Comparison of ENCODE assay signal across 9 cellular contexts in the genomic region with DNA sequence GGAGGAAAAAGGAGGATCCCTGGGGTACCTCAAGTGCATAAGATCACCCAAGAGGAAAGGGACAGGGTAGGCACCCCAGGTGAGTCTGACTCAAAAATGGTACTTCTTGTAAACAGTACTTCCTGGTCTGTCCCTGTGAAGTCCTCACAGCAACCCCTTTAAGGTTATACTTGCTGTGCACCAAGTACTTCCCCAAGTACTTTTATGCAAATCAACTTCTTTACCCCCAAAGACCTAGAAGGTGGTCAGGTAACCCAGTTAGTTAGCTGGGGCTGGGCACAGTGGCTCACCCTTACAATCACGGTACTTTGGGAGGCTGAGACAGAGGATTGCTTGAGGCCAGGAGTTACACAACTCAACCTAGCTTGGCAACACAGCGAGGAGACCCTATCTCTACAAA.
DNase-seq lines count a peak whose midpoint lies in the region; ATAC-seq and TF ChIP-seq lines count a peak whose summit lies in the region.
"Had no signal": no experiment of that assay in that cellular context is flagged by ENCODE, and none has a peak within 500 bp of the region (broad histone marks: within the 10 kb centered on the region; RNA-seq: fewer than 3 reads in every experiment).

No MANE protein-coding gene starts in this region.

- peaks cover 23% of the 10 kb centered on the region for H3K79me2 ChIP-seq in parathyroid adenoma

- intact Hi-C loops in dendritic cell treated with granulocyte-macrophage colony-stimulating factor and Interleukin-4, amounts not matched to agents 40 ng/mL and 50 ng/mL, for 4 days (cut with micrococcal nuclease), result no loop called here

- H3K9me3 ChIP-seq in NT2/D1 (ENCODE audit: insufficient read depth, low read length) (no peaks in the 10 kb centered on the region), parathyroid adenoma (ENCODE audit: control insufficient read depth, low read length) (no peaks in the 10 kb centered on the region)
- H3K9me3 ChIP-seq: neutrophil had no signal

- H3K27me3 ChIP-seq in GM06990 (replicated peaks; ENCODE audit: control insufficient read depth, insufficient read depth, low read length) (no peaks in the 10 kb centered on the region), NT2/D1 (ENCODE audit: insufficient read depth, insufficient read length) (no peaks in the 10 kb centered on the region), parathyroid adenoma (ENCODE audit: control insufficient read depth, insufficient read depth, low read length) (no peaks in the 10 kb centered on the region)
- H3K27me3 ChIP-seq: neutrophil had no signal

- no peak overlapping the region for H3K27ac ChIP-seq in parathyroid adenoma
- H3K27ac ChIP-seq: neutrophil had no signal

- peaks cover 77% of the 10 kb centered on the region for H3K36me3 Mint-ChIP-seq in dendritic cell treated with granulocyte-macrophage colony-stimulating factor and Interleukin-4, amounts not matched to agents 40 ng/mL and 50 ng/mL, for 4 days (ENCODE audit: low read depth)

- no peaks in the 10 kb centered on the region for H3K27me3 Mint-ChIP-seq in dendritic cell treated with granulocyte-macrophage colony-stimulating factor and Interleukin-4, amounts not matched to agents 40 ng/mL and 50 ng/mL, for 4 days

- peaks cover 11% of the 10 kb centered on the region for H3K4me1 ChIP-seq in NT2/D1 (ENCODE audit: insufficient read depth, insufficient read length)
- peaks cover 12% of the 10 kb centered on the region for H3K4me1 ChIP-seq in parathyroid adenoma

- H3K9me3 Mint-ChIP-seq in dendritic cell treated with granulocyte-macrophage colony-stimulating factor and Interleukin-4, amounts not matched to agents 40 ng/mL and 50 ng/mL, for 4 days, result no peaks in the 10 kb centered on the region

- H3K36me3 ChIP-seq in GM06990 (ENCODE audit: control insufficient read depth, insufficient read depth, low read length), result peaks cover 34% of the 10 kb centered on the region
- H3K36me3 ChIP-seq in NT2/D1 (ENCODE audit: insufficient read depth, insufficient read length, low read length), result peaks cover 62% of the 10 kb centered on the region
- H3K36me3 ChIP-seq in parathyroid adenoma (ENCODE audit: control insufficient read depth, insufficient read depth, low read length), result no peaks in the 10 kb centered on the region

- no peak for ATAC-seq in HG03442 (IDR thresholded peaks at IDR 0.05; ENCODE audit: unreplicated experiment)
- ATAC-seq in HG02588 (IDR thresholded peaks at IDR 0.05; ENCODE audit: unreplicated experiment), result no peak
- ATAC-seq in HG02870 (IDR thresholded peaks at IDR 0.05; ENCODE audit: unreplicated experiment), result no peak

- H3K27ac Mint-ChIP-seq in dendritic cell treated with granulocyte-macrophage colony-stimulating factor and Interleukin-4, amounts not matched to agents 40 ng/mL and 50 ng/mL, for 4 days, result peak overlapping the region; percentile 95

- TF ChIP-seq CTCF in GM06990 (IDR thresholded peaks at IDR 0.05; ENCODE audit: insufficient read depth, low read length, poor library complexity, severe bottlenecking) (no peak), parathyroid adenoma (IDR thresholded peaks at IDR 0.05) (no peak)

- H3K9ac ChIP-seq in NT2/D1 (ENCODE audit: insufficient read length, low read depth) (peak overlapping the region; percentile 53), parathyroid adenoma (no peak overlapping the region)

- DNase-seq in GM06990 (ENCODE audit: extremely low read depth, insufficient read length), result no peak
- no peak for DNase-seq in NT2/D1 (ENCODE audit: low read depth, low spot score)
- no peak for DNase-seq in NCI-H748 treated with DMSO at 0.1 percent for 48 hours (lab: John Stamatoyannopoulos, UW)

- H3K4me2 ChIP-seq in parathyroid adenoma (ENCODE audit: low read length), result peak overlapping the region; percentile 11

- H3K4me1 Mint-ChIP-seq in dendritic cell treated with granulocyte-macrophage colony-stimulating factor and Interleukin-4, amounts not matched to agents 40 ng/mL and 50 ng/mL, for 4 days (ENCODE audit: low read depth), result peaks cover 66% of the 10 kb centered on the region

- no peak overlapping the region for H2AFZ ChIP-seq in parathyroid adenoma

- H3K4me3 ChIP-seq in GM06990 (replicated peaks; ENCODE audit: low read depth, low read length), result peak overlapping the region; percentile 99
- H3K4me3 ChIP-seq in NT2/D1 (ENCODE audit: insufficient read length, low read depth), result no peak overlapping the region
- H3K4me3 ChIP-seq in parathyroid adenoma (ENCODE audit: low read depth, low read length), result no peak overlapping the region

- H3K4me3 Mint-ChIP-seq in dendritic cell treated with granulocyte-macrophage colony-stimulating factor and Interleukin-4, amounts not matched to agents 40 ng/mL and 50 ng/mL, for 4 days, result peak overlapping the region; percentile 94
